Comparison of ENCODE assay signal across 8 cellular contexts in the genomic region with DNA sequence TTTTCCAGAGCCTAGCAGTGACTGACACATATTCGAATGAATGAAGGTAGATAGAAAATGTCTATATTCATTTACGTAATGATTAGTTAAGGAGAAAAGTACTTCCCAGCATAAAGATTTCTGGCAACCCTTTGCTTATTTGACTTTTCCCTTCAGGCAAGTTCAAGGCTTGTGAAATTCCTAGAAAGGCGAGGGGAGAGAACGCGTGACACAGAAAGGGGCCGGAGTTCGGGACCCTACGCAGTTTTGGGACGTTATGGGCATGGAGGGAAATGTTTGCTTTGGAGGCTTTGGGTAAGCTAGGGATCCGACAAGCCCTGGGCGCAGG. TPM values are rescaled to one million over a fixed set of nuclear protein-coding genes. Genes with fewer than 3 reads are reported as not detected.
A peak's percentile ranks its signal among the peaks of the same experiment; 100 is the strongest.
DNase-seq lines count a peak whose midpoint lies in the region; ATAC-seq, FAIRE-seq and TF ChIP-seq lines count a peak whose summit lies in the region.

No MANE protein-coding gene starts in this region.

- H2AFZ ChIP-seq in H1 (ENCODE audit: low read length) = peak overlapping the region; percentile 87

- no peak overlapping the region for H2BK20ac ChIP-seq in H1 (ENCODE audit: low read length)

- peak overlapping the region; percentile 89 for H3K4me3 Mint-ChIP-seq in neural crest cell

- no peak overlapping the region for H3K23ac ChIP-seq in H1 (ENCODE audit: insufficient read length)

- no peak for TF ChIP-seq CTCF in H1 (IDR thresholded peaks at IDR 0.05; ENCODE audit: control extremely low read depth in 1 of 3, insufficient read depth in 1 of 3, low read depth in 1 of 3, low read length in 3 of 3)
- TF ChIP-seq CTCF in neural crest cell (conservative IDR thresholded peaks at IDR 0.05) = no peak

- H3K79me1 ChIP-seq in H1 (ENCODE audit: low read depth, low read length) = no peaks in the 10 kb centered on the region; the same call in 1 of the 2 replicates

- no peak overlapping the region for H3K4ac ChIP-seq in H1 (replicated peaks; ENCODE audit: insufficient read length, low read depth, low read length)

- POLR2A ChIA-PET in H1 (lab: Charles Lee; ENCODE audit: partially characterized antibody) = interaction anchor here (0.6 to 4.5 kb wide), 4 partner anchors 10 to 97 kb away, joined by 3 to 26 read pairs (median 14); no protein-coding TSS in a partner anchor

- peaks cover 0 to 8% (median 0%) of the 10 kb centered on the region in 11 experiments; a peak in 3 of 22 replicates for H3K9me3 ChIP-seq in BLaER1 treated with 17β-estradiol and CSF1 and Interleukin-3, amounts not matched to agents 10 nM and 100 nM (replicated peaks in 1 of 11)
- H3K9me3 ChIP-seq in NT2/D1 (ENCODE audit: insufficient read depth, low read length) (no peaks in the 10 kb centered on the region), H1 (ENCODE audit: insufficient read depth in 2 of 2, low read depth in 1 of 2, low read length in 1 of 2) (no peaks in the 10 kb centered on the region)

- H3K14ac ChIP-seq in H1 (ENCODE audit: insufficient read length) = no peak overlapping the region

- no peak overlapping the region for H2BK5ac ChIP-seq in H1 (ENCODE audit: low read depth, low read length)

- DNase-seq in NT2/D1 (ENCODE audit: low read depth, low spot score) (no peak), H1 (ENCODE audit: low read depth in 1 of 2, low spot score in 2 of 2) (no peak), neural crest cell (ENCODE audit: low read depth, low spot score) (no peak), NCI-H2171 (lab: John Stamatoyannopoulos, UW) (no peak)

- H4K8ac ChIP-seq in H1 (ENCODE audit: extremely low read depth, insufficient read depth, low read length) = peak overlapping the region; percentile 73

- 14% methylated on average over 11 of the region's 11 CpGs; no CpG with 5 or more reads in 1 of the 2 experiments for WGBS in H1 (ENCODE audit: extremely low coverage in 1 of 2, insufficient coverage in 1 of 2, insufficient read length in 1 of 2, insufficient replicate concordance in 2 of 2, low coverage in 1 of 2, low lambda C conversion rate in 2 of 2, missing lambda C conversion rate in 1 of 2), 2 experiments

- no peak overlapping the region for H3K27ac Mint-ChIP-seq in neural crest cell (ENCODE audit: unreplicated experiment)

- H3K4me1 ChIP-seq in BLaER1 treated with 17β-estradiol and CSF1 and Interleukin-3, amounts not matched to agents 10 nM and 100 nM = peaks cover 3 to 27% (median 13%) of the 10 kb centered on the region in 10 experiments
- no peaks in the 10 kb centered on the region for H3K4me1 ChIP-seq in NT2/D1 (ENCODE audit: insufficient read depth, insufficient read length)
- H3K4me1 ChIP-seq in H1 (replicated peaks in 1 of 4; ENCODE audit: control insufficient read depth in 3 of 4, insufficient read depth in 4 of 4, low read length in 3 of 4) = peaks cover 0 to 2% (median 0%) of the 10 kb centered on the region in 4 experiments; a peak in 2 of 7 replicates

- no peak for TF ChIP-seq EP300 in H1 (IDR thresholded peaks at IDR 0.05; ENCODE audit: borderline replicate concordance in 1 of 2, low read depth in 2 of 2, low read length in 2 of 2)

- no peak for TF ChIP-seq RAD21 in H1 (IDR thresholded peaks at IDR 0.05 in 1 of 2, conservative IDR thresholded peaks at IDR 0.05 in 1 of 2; ENCODE audit: low read depth in 2 of 2, low read length in 2 of 2)

- peak overlapping the region in 4 of 11 experiments; percentile 20 to 97 (median 96); a peak in 8 of 22 replicates for H3K27ac ChIP-seq in BLaER1 treated with 17β-estradiol and CSF1 and Interleukin-3, amounts not matched to agents 10 nM and 100 nM
- no peak overlapping the region; the same call in 1 of the 2 replicates for H3K27ac ChIP-seq in H1 (ENCODE audit: low read depth, low read length)

- no peaks in the 10 kb centered on the region; a peak in 1 of 22 replicates for H3K27me3 ChIP-seq in BLaER1 treated with 17β-estradiol and CSF1 and Interleukin-3, amounts not matched to agents 10 nM and 100 nM
- H3K27me3 ChIP-seq in NT2/D1 (ENCODE audit: insufficient read depth, insufficient read length) = peaks cover 17% of the 10 kb centered on the region
- H3K27me3 ChIP-seq in H1 (replicated peaks in 1 of 4; ENCODE audit: control insufficient read depth in 3 of 4, extremely low read depth in 1 of 4, insufficient read depth in 3 of 4, low read length in 3 of 4) = peaks cover 0 to 1% (median 0%) of the 10 kb centered on the region in 4 experiments; a peak in 3 of 7 replicates

- H4K91ac ChIP-seq in H1 (replicated peaks; ENCODE audit: insufficient read length, low read length) = no peak overlapping the region

- H3K79me2 ChIP-seq in H1 (ENCODE audit: control insufficient read depth in 1 of 2, insufficient read depth in 2 of 2, low read length in 2 of 2) = peaks cover 26 to 40% of the 10 kb centered on the region in 2 experiments

- peaks cover 3 to 38% (median 25%) of the 10 kb centered on the region in 11 experiments; a peak in 16 of 22 replicates for H4K20me1 ChIP-seq in BLaER1 treated with 17β-estradiol and CSF1 and Interleukin-3, amounts not matched to agents 10 nM and 100 nM
- H4K20me1 ChIP-seq in H1 (replicated peaks in 1 of 2; ENCODE audit: control insufficient read depth in 1 of 2, insufficient read depth in 2 of 2, low read length in 2 of 2) = peaks cover 0 to 2% of the 10 kb centered on the region in 2 experiments

- peaks cover 6% of the 10 kb centered on the region for H3K27me3 Mint-ChIP-seq in neural crest cell (ENCODE audit: low read depth)

- peaks cover 0 to 12% (median 0%) of the 10 kb centered on the region in 11 experiments; a peak in 2 of 22 replicates for H3K36me3 ChIP-seq in BLaER1 treated with 17β-estradiol and CSF1 and Interleukin-3, amounts not matched to agents 10 nM and 100 nM
- no peaks in the 10 kb centered on the region for H3K36me3 ChIP-seq in NT2/D1 (ENCODE audit: insufficient read depth, insufficient read length, low read length)
- no peaks in the 10 kb centered on the region for H3K36me3 ChIP-seq in H1 (ENCODE audit: control insufficient read depth in 2 of 4, insufficient read depth in 4 of 4, low read length in 3 of 4)

- peak overlapping the region; percentile 67 to 89 (median 80) for H3K4me2 ChIP-seq in BLaER1 treated with 17β-estradiol and CSF1 and Interleukin-3, amounts not matched to agents 10 nM and 100 nM
- H3K4me2 ChIP-seq in H1 (ENCODE audit: insufficient read depth in 1 of 2, low read depth in 2 of 2, low read length in 2 of 2) = peak overlapping the region; percentile 43 to 68

- no peaks in the 10 kb centered on the region; the same call in 1 of the 2 replicates for H3K23me2 ChIP-seq in H1 (ENCODE audit: low read depth, low read length)

- H2BK120ac ChIP-seq in H1 (replicated peaks; ENCODE audit: low read depth, low read length) = no peak overlapping the region

- peak overlapping the region; percentile 51 to 98 (median 96) for H3K9ac ChIP-seq in BLaER1 treated with 17β-estradiol and CSF1 and Interleukin-3, amounts not matched to agents 10 nM and 100 nM
- H3K9ac ChIP-seq in NT2/D1 (ENCODE audit: insufficient read length, low read depth) (peak overlapping the region; percentile 72), H1 (replicated peaks in 1 of 4; ENCODE audit: extremely low read depth in 1 of 4, low read depth in 3 of 4, low read length in 3 of 4) (peak overlapping the region in 3 of 4 experiments; percentile 0 to 62 (median 56); a peak in 5 of 7 replicates)

- H3K4me3 ChIP-seq in BLaER1 treated with 17β-estradiol and CSF1 and Interleukin-3, amounts not matched to agents 10 nM and 100 nM = peak overlapping the region; percentile 74 to 98 (median 92)
- H3K4me3 ChIP-seq in NT2/D1 (ENCODE audit: insufficient read length, low read depth) (peak overlapping the region; percentile 72), H1 (ENCODE audit: extremely low read depth in 1 of 4, insufficient read depth in 2 of 4, low read depth in 3 of 4, low read length in 4 of 4) (peak overlapping the region; percentile 65 to 98 (median 84))

- H3K9me3 Mint-ChIP-seq in neural crest cell = no peaks in the 10 kb centered on the region

- peaks cover 4% of the 10 kb centered on the region for H3K36me3 Mint-ChIP-seq in neural crest cell (ENCODE audit: low read depth)

- H2BK15ac ChIP-seq in H1 (ENCODE audit: low read length) = no peak overlapping the region

- no peak for TF ChIP-seq POLR2A in H1 (IDR thresholded peaks at IDR 0.05; ENCODE audit: control extremely low read depth in 1 of 2, low read depth in 2 of 2, low read length in 2 of 2)

- no peak for FAIRE-seq in H1 (lab: Jason Lieb, UNC)

- H3K56ac ChIP-seq in H1 (replicated peaks; ENCODE audit: insufficient read length, low read depth, low read length) = peak overlapping the region; percentile 42

- H2AK5ac ChIP-seq in H1 (ENCODE audit: low read depth, low read length) = no peak overlapping the region

- peak overlapping the region; percentile 51 for H4K5ac ChIP-seq in H1 (ENCODE audit: insufficient read length, low read depth, low read length)

- CTCF ChIA-PET in H1 (lab: Charles Lee; ENCODE audit: partially characterized antibody) = no interaction called here

- no peak overlapping the region for H2BK12ac ChIP-seq in H1 (ENCODE audit: low read depth, low read length)

- ATAC-seq in HG02588 (IDR thresholded peaks at IDR 0.05; ENCODE audit: unreplicated experiment) = no peak
- no peak for ATAC-seq in HG03135 (IDR thresholded peaks at IDR 0.05; ENCODE audit: unreplicated experiment)
- no peak for ATAC-seq in GM19395 (IDR thresholded peaks at IDR 0.05; ENCODE audit: unreplicated experiment)

- no peak overlapping the region for H3K18ac ChIP-seq in H1 (ENCODE audit: extremely low read depth, low read length)

- H3K4me1 Mint-ChIP-seq in neural crest cell = peaks cover 32% of the 10 kb centered on the region

TF ChIP-seq in H1, 55 proteins besides CTCF, POLR2A, EP300 and RAD21:
- TF ChIP-seq ASH2L (IDR thresholded peaks at IDR 0.05; ENCODE audit: low read length) (peak; percentile 0), CEBPB (IDR thresholded peaks at IDR 0.05; ENCODE audit: low read depth, low read length) (no peak)

RNA-seq across cellular contexts. Expression of a gene that starts 0.5 kb away (rescaled TPM):
- 43.6 and 48.1 TPM in 2 replicates for total RNA-seq in H1 (2021; fragmentation: NEBNext Ultra II Directional; extraction: Animal tissue kit (Norgen Biotek cat#: 25700))
- polyA plus RNA-seq in H1 (2011; rRNA removed) = 7.0 and 11.2 TPM in 2 replicates
- 13.1 TPM for polyA plus RNA-seq in H1 (2011; cell fraction: cytosol; rRNA removed)
- polyA plus RNA-seq in H1 (2011; cell fraction: nucleus; rRNA removed) = 14.8 TPM
- polyA plus RNA-seq in H1 (2012, experiment 1 of 2) = 17.4 to 29.7 TPM (median 23.4 TPM) in 4 replicates
- polyA plus RNA-seq in H1 (2012, experiment 2 of 2) = 1.4 TPM
- 24.4 TPM for polyA plus RNA-seq in H1 (2013, experiment 1 of 2)
- polyA plus RNA-seq in H1 (2013, experiment 2 of 2) = 23.8 TPM
- 54.0 and 89.9 TPM in 2 replicates for polyA minus RNA-seq in H1 (2011; rRNA and poly(A)+ RNA removed)
- polyA minus RNA-seq in H1 (2011; cell fraction: cytosol; rRNA and poly(A)+ RNA removed) = 28.2 TPM
- polyA minus RNA-seq in H1 (2011; cell fraction: nucleus; rRNA and poly(A)+ RNA removed) = 170 TPM
- 27.2 and 30.5 TPM in 2 replicates for total RNA-seq in neural crest cell
